In the genomic region with DNA sequence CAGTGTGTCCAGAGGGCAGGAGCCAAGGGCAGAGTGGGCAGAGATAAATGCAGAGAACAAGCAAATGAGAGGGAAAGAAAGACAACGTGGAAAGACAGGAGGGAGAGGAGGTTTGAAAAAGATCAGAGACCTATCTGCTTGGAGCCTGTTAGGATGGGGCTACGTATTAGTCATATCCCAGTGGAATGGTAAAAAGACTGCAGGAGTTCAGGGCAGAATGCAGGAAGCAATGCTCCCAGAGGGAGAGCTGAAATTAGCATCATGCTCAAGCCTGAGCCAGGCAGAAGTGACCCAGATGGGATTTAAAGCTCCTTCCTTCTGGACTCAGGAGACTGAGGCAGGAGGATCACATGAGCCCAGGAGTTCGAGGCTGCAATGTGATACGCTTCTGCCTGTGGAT, we compare ENCODE assay signal across 21 cellular contexts.
DNase-seq lines count a peak whose midpoint lies in the region; ATAC-seq and TF ChIP-seq lines count a peak whose summit lies in the region.
"Had no signal": no experiment of that assay in that cellular context is flagged by ENCODE, and none has a peak within 500 bp of the region (broad histone marks: within the 10 kb centered on the region; RNA-seq: fewer than 3 reads in every experiment).

No MANE protein-coding gene starts in this region.

- DNase-seq in A172 (ENCODE audit: low spot score) (peak; percentile 34), H7 (peak; percentile 26), WTC11 (ENCODE audit: low spot score) (peak; percentile 14), iris pigment epithelial cell (ENCODE audit: low read depth) (peak; percentile 1), PC-9 (no peak), NOMO-1 treated with DMSO at 0.1 percent for 48 hours (lab: John Stamatoyannopoulos, UW; ENCODE audit: unreplicated experiment) (no peak)
- DNase-seq: activated CD8-positive, alpha-beta T cell treated with anti-CD3 and anti-CD28 coated beads, Interleukin-2, amount 10 ng/mL, durations not matched to agents 7 days and 5 days; CD4-positive, alpha-beta T cell; DND-41; lower lobe of right lung; NCI-H187; NCI-H526; psoas muscle; stimulated activated CD4-positive, alpha-beta T cell treated with anti-CD3 and anti-CD28 coated beads, Interleukin-12 subunit alpha, Interleukin-12 subunit beta, amount 100 ng/mL, for 4 hours; stimulated activated naive CD4-positive, alpha-beta T cell had no signal

- no peaks in the 10 kb centered on the region for H3K79me2 ChIP-seq in PC-9 (ENCODE audit: low read depth)

- H3K4me3 ChIP-seq in H7 (ENCODE audit: insufficient read depth, low read depth, low read length) (no peak overlapping the region), PC-9 (no peak overlapping the region)
- H3K4me3 ChIP-seq: lower lobe of right lung, psoas muscle had no signal

- peaks cover 10% of the 10 kb centered on the region for H3K9me3 Mint-ChIP-seq in WTC11
- H3K9me3 Mint-ChIP-seq: activated T-helper 1 cell treated with anti-CD3 and anti-CD28 coated beads, Interleukin-12 subunit alpha, Interleukin-12 subunit beta, Interleukin-2, Interleukin-4 antibody, amounts not matched to agents 30 ng/mL and 10 ng/mL and 1 ng/mL, durations not matched to agents 14 hours and 24 hours and 36 hours; CD4-positive, alpha-beta T cell; natural killer cell treated with Interleukin-12 subunit alpha and Interleukin-12 subunit beta and Interleukin-15 and Interleukin-18, amount 100 ng/mL, for 72 hours had no signal

- no peaks in the 10 kb centered on the region for H3K4me1 ChIP-seq in PC-9 (replicated peaks; ENCODE audit: insufficient read depth)
- H3K4me1 ChIP-seq: lower lobe of right lung, psoas muscle had no signal

- peaks cover 69% of the 10 kb centered on the region for H3K4me1 Mint-ChIP-seq in WTC11
- H3K4me1 Mint-ChIP-seq: central memory CD8-positive, alpha-beta T cell had no signal

- no peak overlapping the region for H2AFZ ChIP-seq in PC-9

- no peak overlapping the region for H3K4me2 ChIP-seq in PC-9

- no peak overlapping the region for H3K4me3 Mint-ChIP-seq in WTC11
- H3K4me3 Mint-ChIP-seq: activated CD8-positive, alpha-beta T cell treated with anti-CD3 and anti-CD28 coated beads, Interleukin-2, amount 10 ng/mL, durations not matched to agents 7 days and 5 days; activated T-helper 1 cell treated with anti-CD3 and anti-CD28 coated beads, Interleukin-12 subunit alpha, Interleukin-12 subunit beta, Interleukin-2, Interleukin-4 antibody, amounts not matched to agents 30 ng/mL and 10 ng/mL and 1 ng/mL, durations not matched to agents 14 hours and 24 hours and 36 hours; CD4-positive, alpha-beta T cell; central memory CD8-positive, alpha-beta T cell; natural killer cell treated with Interleukin-12 subunit alpha and Interleukin-12 subunit beta and Interleukin-15 and Interleukin-18, amount 100 ng/mL, for 72 hours had no signal

- intact Hi-C loops in PC-9 (cut with micrococcal nuclease; ENCODE audit: unreplicated experiment) = no loop called here

- no peaks in the 10 kb centered on the region for H3K36me3 ChIP-seq in H7 (replicated peaks; ENCODE audit: control insufficient read depth, insufficient read depth, low read length)
- no peaks in the 10 kb centered on the region for H3K36me3 ChIP-seq in PC-9 (ENCODE audit: low read depth)
- H3K36me3 ChIP-seq: lower lobe of right lung had no signal

- peaks cover 5% of the 10 kb centered on the region; the same call in 1 of the 2 replicates for H3K36me3 Mint-ChIP-seq in WTC11
- H3K36me3 Mint-ChIP-seq: natural killer cell treated with Interleukin-12 subunit alpha and Interleukin-12 subunit beta and Interleukin-15 and Interleukin-18, amount 100 ng/mL, for 72 hours had no signal

- CTCF ChIA-PET in WTC11 (lab: Charles Lee) = no interaction called here
- CTCF ChIA-PET in PC-9 (lab: Charles Lee) = no interaction called here

- no peaks in the 10 kb centered on the region for H3K9me3 ChIP-seq in PC-9 (ENCODE audit: insufficient read depth, low read depth)
- H3K9me3 ChIP-seq: lower lobe of right lung, psoas muscle had no signal

- H3K27ac Mint-ChIP-seq in WTC11 = peak overlapping the region; percentile 97
- H3K27ac Mint-ChIP-seq: activated CD8-positive, alpha-beta T cell treated with anti-CD3 and anti-CD28 coated beads, Interleukin-2, amount 10 ng/mL, durations not matched to agents 7 days and 5 days; activated T-helper 1 cell treated with anti-CD3 and anti-CD28 coated beads, Interleukin-12 subunit alpha, Interleukin-12 subunit beta, Interleukin-2, Interleukin-4 antibody, amounts not matched to agents 30 ng/mL and 10 ng/mL and 1 ng/mL, durations not matched to agents 14 hours and 24 hours and 36 hours; CD4-positive, alpha-beta T cell; natural killer cell treated with Interleukin-12 subunit alpha and Interleukin-12 subunit beta and Interleukin-15 and Interleukin-18, amount 100 ng/mL, for 72 hours had no signal

- no TSS peak for BruUV-seq in PC-9 (replicated peaks; lab: Mats Ljungman, UMichigan)

- H3K27me3 Mint-ChIP-seq in WTC11 (ENCODE audit: low read depth) = no peaks in the 10 kb centered on the region
- H3K27me3 Mint-ChIP-seq: CD4-positive, alpha-beta T cell; central memory CD8-positive, alpha-beta T cell; natural killer cell treated with Interleukin-12 subunit alpha and Interleukin-12 subunit beta and Interleukin-15 and Interleukin-18, amount 100 ng/mL, for 72 hours had no signal

- H3F3A ChIP-seq in PC-9 (ENCODE audit: insufficient read depth, low read depth) = no peaks in the 10 kb centered on the region

- POLR2A ChIA-PET in WTC11 (lab: Charles Lee) (no interaction called here), PC-9 (lab: Charles Lee; ENCODE audit: unreplicated experiment) (no interaction called here)

- no peaks in the 10 kb centered on the region for H4K20me1 ChIP-seq in PC-9 (ENCODE audit: insufficient read depth)

- H3K27ac ChIP-seq in PC-9 = no peak overlapping the region
- H3K27ac ChIP-seq: lower lobe of right lung, psoas muscle, VCaP had no signal

- no peaks in the 10 kb centered on the region for H3K9me2 ChIP-seq in PC-9 (ENCODE audit: insufficient read depth)

- TF ChIP-seq CTCF in WTC11 (IDR thresholded peaks at IDR 0.05) (no peak), PC-9 (conservative IDR thresholded peaks at IDR 0.05) (no peak)

- H3K27me3 ChIP-seq in H7 (ENCODE audit: control insufficient read depth, insufficient read depth, low read length) = no peaks in the 10 kb centered on the region
- H3K27me3 ChIP-seq in PC-9 (ENCODE audit: insufficient read depth, low read depth) = 0 out of 2 replicates have a peak, but pooled peaks cover 11% of the 10 kb centered on the region

- peak; percentile 88 for ATAC-seq in WTC11
- ATAC-seq in activated CD4-positive, CD25-positive, alpha-beta regulatory T cell treated with anti-CD3 and anti-CD28 coated beads, Interleukin-2, amount 50 U/mL, for 24 hours = no peak
- no peak for ATAC-seq in HG03135 (IDR thresholded peaks at IDR 0.05; ENCODE audit: unreplicated experiment)
- ATAC-seq: activated CD8-positive, alpha-beta T cell treated with anti-CD3 and anti-CD28 coated beads, Interleukin-2, amount 10 ng/mL, durations not matched to agents 7 days and 5 days; lower lobe of right lung; natural killer cell treated with Interleukin-12 subunit alpha and Interleukin-12 subunit beta and Interleukin-15 and Interleukin-18, amount 100 ng/mL, for 72 hours; psoas muscle had no signal

TF ChIP-seq in WTC11, 78 proteins besides CTCF, POLR2A, EP300 and RAD21 (continues in another document):
- TF ChIP-seq ZNF263 (CRISPR knock-in tag; IDR thresholded peaks at IDR 0.05; ENCODE audit: low read depth) (no peak), ZNF138 (CRISPR knock-in tag; conservative IDR thresholded peaks at IDR 0.05) (peak; percentile 44; the same call in 1 of the 2 replicates), TEAD1 (CRISPR knock-in tag; IDR thresholded peaks at IDR 0.05) (0 out of 2 replicates have a peak, but pooled peaks have one; percentile 41), USF2 (CRISPR knock-in tag; IDR thresholded peaks at IDR 0.05) (peak; percentile 44; the same call in 1 of the 2 replicates), ETV6 (CRISPR knock-in tag; IDR thresholded peaks at IDR 0.05) (peak; percentile 52; the same call in 1 of the 2 replicates), ATF1 (CRISPR knock-in tag; IDR thresholded peaks at IDR 0.05) (no peak), MAX (CRISPR knock-in tag; IDR thresholded peaks at IDR 0.05) (0 out of 2 replicates have a peak, but pooled peaks have one; percentile 47), IRF1 (CRISPR knock-in tag; IDR thresholded peaks at IDR 0.05) (no peak)
- TF ChIP-seq, protein P1, sequence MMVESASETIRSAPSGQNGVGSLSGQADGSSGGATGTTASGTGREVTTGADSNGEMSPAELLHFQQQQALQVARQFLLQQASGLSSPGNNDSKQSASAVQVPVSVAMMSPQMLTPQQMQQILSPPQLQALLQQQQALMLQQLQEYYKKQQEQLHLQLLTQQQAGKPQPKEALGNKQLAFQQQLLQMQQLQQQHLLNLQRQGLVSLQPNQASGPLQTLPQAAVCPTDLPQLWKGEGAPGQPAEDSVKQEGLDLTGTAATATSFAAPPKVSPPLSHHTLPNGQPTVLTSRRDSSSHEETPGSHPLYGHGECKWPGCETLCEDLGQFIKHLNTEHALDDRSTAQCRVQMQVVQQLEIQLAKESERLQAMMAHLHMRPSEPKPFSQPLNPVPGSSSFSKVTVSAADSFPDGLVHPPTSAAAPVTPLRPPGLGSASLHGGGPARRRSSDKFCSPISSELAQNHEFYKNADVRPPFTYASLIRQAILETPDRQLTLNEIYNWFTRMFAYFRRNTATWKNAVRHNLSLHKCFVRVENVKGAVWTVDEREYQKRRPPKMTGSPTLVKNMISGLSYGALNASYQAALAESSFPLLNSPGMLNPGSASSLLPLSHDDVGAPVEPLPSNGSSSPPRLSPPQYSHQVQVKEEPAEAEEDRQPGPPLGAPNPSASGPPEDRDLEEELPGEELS (CRISPR knock-in tag; IDR thresholded peaks at IDR 0.05) = 0 out of 2 replicates have a peak, but pooled peaks have one; percentile 45

Comparison
In these comparisons a context has a peak if more than half of its experiments do, and no peak if none do; other contexts are left out.
1. DNase-seq: peak in A172 (single experiment), H7 (single experiment), WTC11 (single experiment) and iris pigment epithelial cell (single experiment); none in PC-9 (0 of 2) and NOMO-1 treated with DMSO at 0.1 percent for 48 hours (single experiment).